ENCODE assay signal across 9 cellular contexts in the genomic region with DNA sequence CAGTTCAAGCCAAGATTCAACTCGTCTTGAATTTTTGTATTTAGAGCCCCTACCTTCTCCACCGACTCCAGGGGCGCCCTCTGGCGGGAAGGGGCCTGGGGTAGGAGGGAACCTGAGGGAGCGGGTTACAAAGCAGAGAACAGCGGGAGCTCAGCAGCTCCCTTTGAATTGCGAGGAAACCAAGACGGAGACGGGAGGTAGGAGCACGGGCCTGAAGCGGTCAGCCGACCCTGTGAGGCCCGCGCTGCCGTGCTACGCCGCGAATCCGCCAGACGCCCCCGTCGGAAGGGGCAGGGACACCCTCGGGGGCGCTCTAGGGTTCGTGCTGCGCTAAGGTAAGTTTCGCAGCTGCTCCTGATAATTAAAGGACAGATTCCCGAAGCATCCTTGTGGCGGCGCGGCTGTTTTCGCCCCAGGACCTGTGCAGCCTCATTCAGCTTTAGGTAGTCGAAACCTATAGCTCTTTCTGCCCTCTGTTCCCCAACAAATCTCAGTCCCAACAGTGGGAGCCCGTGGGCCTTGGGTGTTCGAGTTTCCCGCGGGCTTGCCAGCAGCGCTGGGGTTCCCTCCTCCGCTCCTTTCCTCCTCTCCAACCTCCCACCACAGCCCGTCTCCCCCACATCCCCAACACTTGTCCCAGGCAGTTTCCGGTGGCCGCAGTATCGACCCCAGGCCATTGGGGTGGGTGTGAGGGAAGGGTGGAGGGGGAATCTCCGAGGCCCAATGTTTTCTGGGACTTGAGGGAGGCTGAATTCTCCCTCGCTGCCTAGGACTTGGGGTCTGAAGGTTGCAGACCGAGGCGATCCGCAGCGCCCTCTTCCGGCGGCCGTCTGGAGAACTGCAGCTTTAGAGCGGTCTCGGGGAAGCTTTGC. TPM values are rescaled to one million over a fixed set of nuclear protein-coding genes. Genes with fewer than 3 reads are reported as not detected.
DNase-seq lines count a peak whose midpoint lies in the region; ATAC-seq and TF ChIP-seq lines count a peak whose summit lies in the region.
"Had no signal": no experiment of that assay in that cellular context is flagged by ENCODE, and none has a peak within 500 bp of the region (broad histone marks: within the 10 kb centered on the region; RNA-seq: fewer than 3 reads in every experiment).

No MANE protein-coding gene starts in this region.

- H3K9me3 ChIP-seq in NT2/D1 (ENCODE audit: insufficient read depth, low read length): peaks cover 19% of the 10 kb centered on the region; the same call in 1 of the 2 replicates
- no peaks in the 10 kb centered on the region for H3K9me3 ChIP-seq in testis

- H3K4me1 ChIP-seq in NT2/D1 (ENCODE audit: insufficient read depth, insufficient read length) (no peaks in the 10 kb centered on the region), testis (peaks cover 3% of the 10 kb centered on the region)

- intact Hi-C loops in testis (cut with DNase I; ENCODE audit: low total_unique reads): no loop called here

- TF ChIP-seq POLR2A in testis (IDR thresholded peaks at IDR 0.05): no peak

- peak overlapping the region; percentile 17 for H3K9ac ChIP-seq in NT2/D1 (ENCODE audit: insufficient read length, low read depth)

- peak; percentile 74 for DNase-seq in activated CD8-positive, alpha-beta memory T cell treated with anti-CD3 and anti-CD28 coated beads, Interleukin-2, amount 50 U/mL, for 48 hours
- no peak for DNase-seq in activated CD8-positive, alpha-beta memory T cell treated with anti-CD3 and anti-CD28 coated beads for 24 hours
- DNase-seq in NT2/D1 (ENCODE audit: low read depth, low spot score): peak; percentile 70
- DNase-seq in globus pallidus (ENCODE audit: low spot score): peak; percentile 31
- peak; percentile 78 for DNase-seq in testis
- no peak for DNase-seq in NOMO-1 treated with dmso at 0.1 percent for 144 hours (lab: John Stamatoyannopoulos, UW; ENCODE audit: unreplicated experiment)

- H3K36me3 ChIP-seq in NT2/D1 (ENCODE audit: insufficient read depth, insufficient read length, low read length): no peaks in the 10 kb centered on the region
- no peaks in the 10 kb centered on the region for H3K36me3 ChIP-seq in testis (ENCODE audit: low read depth, missing control alignments)

- peak; percentile 43 to 58 (median 43) for TF ChIP-seq CTCF in testis (IDR thresholded peaks at IDR 0.05)

- WGBS in testis, 2 donors: 3% methylated on average over 27 to 52 of the region's 54 CpGs

- peaks cover 98% of the 10 kb centered on the region for H3K27me3 ChIP-seq in NT2/D1 (ENCODE audit: insufficient read depth, insufficient read length)
- peaks cover 8% of the 10 kb centered on the region for H3K27me3 ChIP-seq in testis

- no peak for ATAC-seq in HG03565 (IDR thresholded peaks at IDR 0.05; ENCODE audit: unreplicated experiment)
- no peak for ATAC-seq in GM18511 (IDR thresholded peaks at IDR 0.05; ENCODE audit: unreplicated experiment)

- H3K4me3 ChIP-seq in NT2/D1 (ENCODE audit: insufficient read length, low read depth) (peak overlapping the region; percentile 34), testis (peak overlapping the region in 1 of 2 donors; percentile 43)

- no peak overlapping the region for H3K27ac ChIP-seq in testis

RNA-seq across cellular contexts. Expression of a gene that starts 5.1 kb away (rescaled TPM):
- under 1 TPM; 0.43 to 0.79 TPM for total RNA-seq in testis
- not detected for polyA plus RNA-seq in testis (ENCODE audit: insufficient read depth, low read depth, low replicate concordance)
- total RNA-seq: mononuclear cell had no signal

RNA-seq across cellular contexts. Expression of a gene that starts 57.3 kb away (rescaled TPM):
- total RNA-seq in testis: 10 to 100 TPM; 62.4 to 63.3 TPM
- 10.4 TPM for polyA plus RNA-seq in testis (ENCODE audit: insufficient read depth, low read depth, low replicate concordance)
- total RNA-seq: mononuclear cell had no signal

Comparison
In these comparisons a context has a peak if more than half of its experiments do, and no peak if none do; other contexts are left out.
1. DNase-seq: peak in activated CD8-positive, alpha-beta memory T cell treated with anti-CD3 and anti-CD28 coated beads, Interleukin-2, amount 50 U/mL, for 48 hours (single experiment), NT2/D1 (single experiment), globus pallidus (single experiment) and testis (single experiment); none in activated CD8-positive, alpha-beta memory T cell treated with anti-CD3 and anti-CD28 coated beads for 24 hours (single experiment) and NOMO-1 treated with dmso at 0.1 percent for 144 hours (single experiment).